23 cellular contexts compared by ENCODE assay signal in the genomic region with DNA sequence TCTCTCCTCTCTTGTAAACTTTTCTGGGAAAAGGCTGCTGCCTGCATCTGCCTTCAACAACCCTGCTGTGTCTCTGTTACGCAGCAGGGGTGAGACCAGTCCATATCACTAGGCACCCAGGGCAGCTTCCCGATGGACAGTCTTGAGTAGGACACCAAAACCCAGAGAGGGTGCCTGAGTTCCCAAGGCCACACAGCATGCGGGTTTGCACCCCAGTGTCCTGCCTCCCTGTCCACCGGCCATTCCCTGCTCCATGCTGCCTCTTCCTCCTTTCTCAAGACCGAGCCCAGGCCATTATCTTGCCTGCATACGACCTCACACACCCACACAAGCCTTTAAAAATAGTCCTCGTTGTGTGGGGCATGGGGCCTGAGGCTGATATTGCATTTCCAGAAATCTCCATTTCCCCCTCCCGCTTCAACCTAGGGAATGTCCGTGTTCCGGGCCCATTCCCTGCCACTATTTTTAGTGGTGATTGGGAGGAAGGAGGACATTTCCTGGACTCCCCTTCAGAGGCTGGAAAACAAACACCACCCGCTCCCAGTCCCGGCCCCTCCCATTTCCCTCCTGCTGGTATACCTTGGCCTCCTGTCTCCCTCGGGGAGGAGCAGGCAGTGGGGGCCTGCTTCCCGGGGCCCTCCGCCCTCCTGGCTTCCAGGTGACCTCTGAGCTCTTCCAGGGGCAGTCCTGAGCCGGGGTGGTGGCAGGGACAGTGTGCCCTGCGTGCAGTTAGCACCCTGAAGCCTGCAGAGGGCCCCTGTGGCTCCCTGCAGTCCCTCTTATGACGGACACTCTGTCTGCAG.
DNase-seq lines count a peak whose midpoint lies in the region; ATAC-seq, FAIRE-seq and TF ChIP-seq lines count a peak whose summit lies in the region.
"Had no signal": no experiment of that assay in that cellular context is flagged by ENCODE, and none has a peak within 500 bp of the region (broad histone marks: within the 10 kb centered on the region; RNA-seq: fewer than 3 reads in every experiment).

No MANE protein-coding gene starts in this region.

- H3K9me2 ChIP-seq in HCT116 (ENCODE audit: insufficient read depth) (no peaks in the 10 kb centered on the region), PC-3 (replicated peaks; ENCODE audit: low read length) (no peaks in the 10 kb centered on the region)

- H3K79me1 ChIP-seq in H1 (ENCODE audit: low read depth, low read length) = no peaks in the 10 kb centered on the region; the same call in 1 of the 2 replicates

- peak overlapping the region; percentile 39 for H4K91ac ChIP-seq in H1 (replicated peaks; ENCODE audit: insufficient read length, low read length)

- ATAC-seq in HCT116 (peak; percentile 53), pancreas (no peak), PC-3 (no peak), esophagus mucosa (no peak)
- ATAC-seq: natural killer cell treated with Interleukin-12 subunit alpha and Interleukin-12 subunit beta and Interleukin-15 and Interleukin-18, amount 100 ng/mL, for 72 hours had no signal

- TF ChIP-seq POLR2A in HCT116 (IDR thresholded peaks at IDR 0.05; ENCODE audit: borderline replicate concordance, extremely low read depth, insufficient read depth, insufficient read length) (no peak), H1 (IDR thresholded peaks at IDR 0.05; ENCODE audit: control extremely low read depth in 1 of 2, low read depth in 2 of 2, low read length in 2 of 2) (no peak)

- H3K36me3 ChIP-seq in HCT116 (ENCODE audit: control insufficient read depth in 1 of 2, insufficient read depth in 2 of 2, low read length in 2 of 2) = no peaks in the 10 kb centered on the region
- no peaks in the 10 kb centered on the region for H3K36me3 ChIP-seq in H1 (ENCODE audit: control insufficient read depth in 2 of 4, insufficient read depth in 4 of 4, low read length in 3 of 4)
- no peaks in the 10 kb centered on the region for H3K36me3 ChIP-seq in kidney (ENCODE audit: control insufficient read depth in 1 of 2, insufficient read depth in 2 of 2, low read length in 2 of 2)
- H3K36me3 ChIP-seq in parathyroid adenoma (ENCODE audit: control insufficient read depth, insufficient read depth, low read length) = no peaks in the 10 kb centered on the region
- H3K36me3 ChIP-seq in pancreas = no peaks in the 10 kb centered on the region
- H3K36me3 ChIP-seq in PC-3 (ENCODE audit: low read depth, low read length) = no peaks in the 10 kb centered on the region
- H3K36me3 ChIP-seq: brain microvascular endothelial cell, prostate gland had no signal

- no peak overlapping the region for H4K8ac ChIP-seq in H1 (ENCODE audit: extremely low read depth, insufficient read depth, low read length)

- TF ChIP-seq CTCF in HCT116 (IDR thresholded peaks at IDR 0.05 in 2 of 3, conservative IDR thresholded peaks at IDR 0.05 in 1 of 3; ENCODE audit: borderline replicate concordance in 1 of 3, insufficient read depth in 1 of 3, low read depth in 2 of 3, low read length in 2 of 3) = no peak
- TF ChIP-seq CTCF in H1 (IDR thresholded peaks at IDR 0.05; ENCODE audit: control extremely low read depth in 1 of 3, insufficient read depth in 1 of 3, low read depth in 1 of 3, low read length in 3 of 3) = no peak
- TF ChIP-seq CTCF in kidney (IDR thresholded peaks at IDR 0.05; ENCODE audit: borderline replicate concordance, extremely low read depth, insufficient read depth) = no peak
- TF ChIP-seq CTCF in parathyroid adenoma (IDR thresholded peaks at IDR 0.05) = no peak
- TF ChIP-seq CTCF in pancreas (IDR thresholded peaks at IDR 0.05) = no peak
- no peak for TF ChIP-seq CTCF in PC-3 (conservative IDR thresholded peaks at IDR 0.05; ENCODE audit: low read depth, low read length)

- TF ChIP-seq EP300 in H1 (IDR thresholded peaks at IDR 0.05; ENCODE audit: borderline replicate concordance in 1 of 2, low read depth in 2 of 2, low read length in 2 of 2) = no peak

- H2BK20ac ChIP-seq in H1 (ENCODE audit: low read length) = 0 out of 2 replicates have a peak overlapping the region, but pooled peaks have one; percentile 6

- H3K23ac ChIP-seq in H1 (ENCODE audit: insufficient read length) = no peak overlapping the region

- no peak overlapping the region for H2BK15ac ChIP-seq in H1 (ENCODE audit: low read length)

- FAIRE-seq in H1 (lab: Jason Lieb, UNC) (no peak), kidney (lab: Jason Lieb, UNC) (no peak), pancreas (lab: Jason Lieb, UNC) (no peak)

- no peaks in the 10 kb centered on the region for H3K23me2 ChIP-seq in H1 (ENCODE audit: low read depth, low read length)

- RAD21 ChIA-PET in HCT116 (lab: Charles Lee; ENCODE audit: low non-redundant PET in 1 of 2, low total read pairs in 2 of 2, uncharacterized antibody in 2 of 2, unreplicated experiment in 2 of 2) = no interaction called here

- no peak overlapping the region for H3K4me3 ChIP-seq in HCT116 (replicated peaks in 1 of 2; ENCODE audit: low read depth in 1 of 2, low read length in 2 of 2)
- H3K4me3 ChIP-seq in H1 (ENCODE audit: extremely low read depth in 1 of 4, insufficient read depth in 2 of 4, low read depth in 3 of 4, low read length in 4 of 4) = no peak overlapping the region
- H3K4me3 ChIP-seq in kidney (ENCODE audit: low read length in 2 of 2) = no peak overlapping the region
- H3K4me3 ChIP-seq in parathyroid adenoma (ENCODE audit: low read depth, low read length) = no peak overlapping the region
- H3K4me3 ChIP-seq in pancreas = no peak overlapping the region
- H3K4me3 ChIP-seq in PC-3 (ENCODE audit: low read length) = no peak overlapping the region
- H3K4me3 ChIP-seq: prostate gland had no signal

- no peak overlapping the region for H2BK5ac ChIP-seq in H1 (ENCODE audit: low read depth, low read length)

- no peak overlapping the region for H2BK120ac ChIP-seq in H1 (replicated peaks; ENCODE audit: low read depth, low read length)

- H3K4ac ChIP-seq in H1 (replicated peaks; ENCODE audit: insufficient read length, low read depth, low read length) = no peak overlapping the region

- H3K27ac ChIP-seq in HCT116 (ENCODE audit: low read depth, low read length) (no peak overlapping the region), H1 (ENCODE audit: low read depth, low read length) (no peak overlapping the region), kidney (ENCODE audit: low read depth in 2 of 2, low read length in 2 of 2) (peak overlapping the region; percentile 60 to 75), parathyroid adenoma (peak overlapping the region; percentile 19), pancreas (no peak overlapping the region), PC-3 (ENCODE audit: low read length) (no peak overlapping the region)
- H3K27ac ChIP-seq: brain microvascular endothelial cell, HL-60, prostate gland had no signal

- H3F3A ChIP-seq in PC-3 (ENCODE audit: low read length, unreplicated experiment) = no peaks in the 10 kb centered on the region

- H2BK12ac ChIP-seq in H1 (ENCODE audit: low read depth, low read length) = no peak overlapping the region; the same call in 1 of the 2 replicates

- 77% methylated on average over 18 of the region's 18 CpGs; no CpG with 5 or more reads in 1 of the 2 experiments for WGBS in H1 (ENCODE audit: extremely low coverage in 1 of 2, insufficient coverage in 1 of 2, insufficient read length in 1 of 2, insufficient replicate concordance in 2 of 2, low coverage in 1 of 2, low lambda C conversion rate in 2 of 2, missing lambda C conversion rate in 1 of 2), 2 experiments
- WGBS in pancreas, 2 donors = 77 to 78% methylated on average over 18 of the region's 18 CpGs

- H3K4me1 ChIP-seq in HCT116 (ENCODE audit: control insufficient read depth in 1 of 2, insufficient read depth in 2 of 2, low read length in 2 of 2) (peaks cover 2 to 20% of the 10 kb centered on the region in 2 experiments; a peak in 2 of 4 replicates), H1 (replicated peaks in 1 of 4; ENCODE audit: control insufficient read depth in 3 of 4, insufficient read depth in 4 of 4, low read length in 3 of 4) (peaks cover 0 to 8% (median 0%) of the 10 kb centered on the region in 4 experiments; a peak in 3 of 7 replicates), kidney (ENCODE audit: control insufficient read depth in 1 of 2, insufficient read depth in 1 of 2, low read depth in 1 of 2, low read length in 2 of 2) (peaks cover 32 to 36% of the 10 kb centered on the region in 2 donors), parathyroid adenoma (peaks cover 6% of the 10 kb centered on the region), pancreas (no peaks in the 10 kb centered on the region), PC-3 (ENCODE audit: insufficient read depth, low read length) (no peaks in the 10 kb centered on the region)
- H3K4me1 ChIP-seq: prostate gland had no signal

- H4K20me1 ChIP-seq in HCT116 (ENCODE audit: insufficient read depth) (no peaks in the 10 kb centered on the region), H1 (replicated peaks in 1 of 2; ENCODE audit: control insufficient read depth in 1 of 2, insufficient read depth in 2 of 2, low read length in 2 of 2) (no peaks in the 10 kb centered on the region), PC-3 (ENCODE audit: low read length) (no peaks in the 10 kb centered on the region)

- H3K4me2 ChIP-seq in HCT116 (ENCODE audit: low read length) (no peak overlapping the region), H1 (ENCODE audit: insufficient read depth in 1 of 2, low read depth in 2 of 2, low read length in 2 of 2) (no peak overlapping the region; a peak in 1 of 4 replicates), parathyroid adenoma (ENCODE audit: low read length) (no peak overlapping the region), PC-3 (ENCODE audit: low read length) (no peak overlapping the region)

- H3K9ac ChIP-seq in HCT116 (ENCODE audit: low read length) = no peak overlapping the region
- no peak overlapping the region for H3K9ac ChIP-seq in H1 (replicated peaks in 1 of 4; ENCODE audit: extremely low read depth in 1 of 4, low read depth in 3 of 4, low read length in 3 of 4)
- H3K9ac ChIP-seq in kidney (ENCODE audit: low read length in 2 of 2) = peak overlapping the region in 1 of 2 donors; percentile 16
- no peak overlapping the region for H3K9ac ChIP-seq in parathyroid adenoma
- H3K9ac ChIP-seq in PC-3 (ENCODE audit: low read length) = no peak overlapping the region

- no peak overlapping the region for H3K56ac ChIP-seq in H1 (replicated peaks; ENCODE audit: insufficient read length, low read depth, low read length)

- H3K27me3 ChIP-seq in HCT116 (ENCODE audit: insufficient read depth, low read length) = no peaks in the 10 kb centered on the region
- no peaks in the 10 kb centered on the region for H3K27me3 ChIP-seq in H1 (replicated peaks in 1 of 4; ENCODE audit: control insufficient read depth in 3 of 4, extremely low read depth in 1 of 4, insufficient read depth in 3 of 4, low read length in 3 of 4)
- H3K27me3 ChIP-seq in parathyroid adenoma (ENCODE audit: control insufficient read depth, insufficient read depth, low read length) = no peaks in the 10 kb centered on the region
- no peaks in the 10 kb centered on the region for H3K27me3 ChIP-seq in pancreas
- H3K27me3 ChIP-seq in PC-3 (ENCODE audit: low read length) = no peaks in the 10 kb centered on the region
- H3K27me3 ChIP-seq: brain microvascular endothelial cell had no signal

- intact Hi-C loops in HCT116 (cut with micrococcal nuclease) = no loop called here
- intact Hi-C loops in kidney (cut with DNase I) = loop anchor here (10.0 kb wide), 1 partner anchor 96 kb away; no protein-coding TSS in a partner anchor
- intact Hi-C loops in pancreas (cut with DNase I) = loop anchor here in 1 of 3 donors (10.0 kb wide), 2 partner anchors 64 to 186 kb away; no protein-coding TSS in a partner anchor
- intact Hi-C loops in PC-3 (cut with micrococcal nuclease) = no loop called here

- no peak overlapping the region for H3K14ac ChIP-seq in H1 (ENCODE audit: insufficient read length)

- BruUV-seq in HCT116 (replicated peaks; lab: Mats Ljungman, UMichigan) (no TSS peak), PC-3 (replicated peaks; lab: Mats Ljungman, UMichigan) (no TSS peak)

- H3K9me3 ChIP-seq in HCT116 (ENCODE audit: control insufficient read depth in 1 of 2, insufficient read depth in 1 of 2, low read depth in 1 of 2, low read length in 2 of 2) (no peaks in the 10 kb centered on the region), H1 (ENCODE audit: insufficient read depth in 2 of 2, low read depth in 1 of 2, low read length in 1 of 2) (no peaks in the 10 kb centered on the region), kidney (ENCODE audit: control insufficient read depth in 1 of 2, low read length in 2 of 2) (no peaks in the 10 kb centered on the region), parathyroid adenoma (ENCODE audit: control insufficient read depth, low read length) (no peaks in the 10 kb centered on the region), pancreas (no peaks in the 10 kb centered on the region), PC-3 (ENCODE audit: low read length) (no peaks in the 10 kb centered on the region)
- H3K9me3 ChIP-seq: prostate gland had no signal

- TF ChIP-seq RAD21 in HCT116 (IDR thresholded peaks at IDR 0.05; ENCODE audit: low read depth) (no peak), H1 (IDR thresholded peaks at IDR 0.05 in 1 of 2, conservative IDR thresholded peaks at IDR 0.05 in 1 of 2; ENCODE audit: low read depth in 2 of 2, low read length in 2 of 2) (no peak)

- H2AK5ac ChIP-seq in H1 (ENCODE audit: low read depth, low read length) = no peak overlapping the region

- POLR2A ChIA-PET in HCT116 (lab: Charles Lee) (no interaction called here), H1 (lab: Charles Lee; ENCODE audit: partially characterized antibody) (no interaction called here), PC-3 (lab: Charles Lee; ENCODE audit: unreplicated experiment) (interaction anchor here (0.5 kb wide), 1 partner anchor 410 kb away, joined by 4 read pairs; no protein-coding TSS in a partner anchor)

- H2AFZ ChIP-seq in HCT116 (ENCODE audit: low read depth, low read length, poor library complexity, severe bottlenecking) (no peak overlapping the region), H1 (ENCODE audit: low read length) (no peak overlapping the region), parathyroid adenoma (no peak overlapping the region), PC-3 (ENCODE audit: low read length) (no peak overlapping the region)

- CTCF ChIA-PET in HCT116 (lab: Charles Lee) = no interaction called here
- CTCF ChIA-PET in H1 (lab: Charles Lee; ENCODE audit: partially characterized antibody) = interaction anchor here (0.7 to 4.2 kb wide), 9 partner anchors 13 to 449 kb away, joined by 3 to 16 read pairs (median 3); no protein-coding TSS in a partner anchor
- CTCF ChIA-PET in PC-3 (lab: Charles Lee) = no interaction called here

- no peak overlapping the region; the same call in 1 of the 2 replicates for H3K18ac ChIP-seq in H1 (ENCODE audit: extremely low read depth, low read length)

- H3K79me2 ChIP-seq in HCT116 (ENCODE audit: insufficient read depth, low read length) = no peaks in the 10 kb centered on the region
- no peaks in the 10 kb centered on the region for H3K79me2 ChIP-seq in H1 (ENCODE audit: control insufficient read depth in 1 of 2, insufficient read depth in 2 of 2, low read length in 2 of 2)
- peaks cover 3% of the 10 kb centered on the region for H3K79me2 ChIP-seq in parathyroid adenoma
- H3K79me2 ChIP-seq in PC-3 (ENCODE audit: low read length) = no peaks in the 10 kb centered on the region

- no peak for DNase-seq in HCT116 (ENCODE audit: low read depth, low spot score)
- no peak for DNase-seq in H1 (ENCODE audit: low read depth in 1 of 2, low spot score in 2 of 2)
- no peak for DNase-seq in kidney
- DNase-seq in stimulated activated CD4-positive, alpha-beta T cell treated with anti-CD3 and anti-CD28 coated beads, Interleukin-1b, Interleukin-23, amount 100 ng/mL, for 48 hours = no peak
- DNase-seq in pancreas = no peak
- DNase-seq in PC-3 = no peak
- DNase-seq: activated CD4-positive, alpha-beta T cell treated with anti-CD3 and anti-CD28 coated beads, Interleukin-2, amount 10 ng/mL, durations not matched to agents 24 days and 14 days; activated CD8-positive, alpha-beta memory T cell treated with anti-CD3 and anti-CD28 coated beads, Interleukin-2, amount 50 U/mL, for 4 hours; activated effector memory CD4-positive, alpha-beta T cell treated with anti-CD3 and anti-CD28 coated beads, Interleukin-2, amount 50 U/mL, for 16 hours; brain microvascular endothelial cell; DMS 273 treated with DMSO at 0.1 percent for 48 hours; erythroblast; GDM1; HCEC 1CT; MV-4-11; NCI-H2081; NCI-H510A; SW 1271 had no signal

- no peak overlapping the region for H4K5ac ChIP-seq in H1 (ENCODE audit: insufficient read length, low read depth, low read length)

Comparison
In these comparisons a context has a peak if more than half of its experiments do, and no peak if none do; other contexts are left out.
1. H3K27ac ChIP-seq: peak in kidney (2 of 2) and parathyroid adenoma (single experiment); none in HCT116 (single experiment), H1 (single experiment), pancreas (0 of 4) and PC-3 (single experiment).